12 cellular contexts compared by ENCODE assay signal in the genomic region with DNA sequence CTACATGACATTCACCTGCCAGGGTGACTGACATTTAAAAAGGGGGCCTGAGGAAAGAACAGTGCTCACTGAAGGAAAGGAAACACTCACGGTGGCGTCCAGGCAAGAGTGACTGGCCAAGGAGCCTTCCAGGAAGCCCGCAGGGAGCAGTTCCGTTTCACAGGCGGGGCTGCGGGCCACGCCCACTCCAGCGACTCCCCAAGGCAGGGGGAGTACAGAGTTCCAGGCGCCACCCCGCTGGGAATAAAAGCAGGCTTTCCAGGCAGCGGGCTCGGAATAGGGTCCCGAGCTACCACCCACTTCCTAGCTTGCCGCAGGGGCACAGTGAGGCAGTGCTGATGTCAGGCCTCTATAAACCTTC. TPM values are rescaled to one million over a fixed set of nuclear protein-coding genes. Genes with fewer than 3 reads are reported as not detected.
DNase-seq lines count a peak whose midpoint lies in the region; ATAC-seq and TF ChIP-seq lines count a peak whose summit lies in the region.
"Had no signal": no experiment of that assay in that cellular context is flagged by ENCODE, and none has a peak within 500 bp of the region (broad histone marks: within the 10 kb centered on the region; RNA-seq: fewer than 3 reads in every experiment).

No MANE protein-coding gene starts in this region.

- H3K27ac ChIP-seq in HEK293 (ENCODE audit: extremely low read depth, low read depth, low read length) (no peak overlapping the region), ascending aorta (peak overlapping the region; percentile 69 to 78), stomach smooth muscle (ENCODE audit: low read length) (peak overlapping the region; percentile 60)
- H3K27ac ChIP-seq: pancreas had no signal

- peaks cover 0 to 64% of the 10 kb centered on the region in 2 experiments; a peak in 2 of 3 replicates for H3K36me3 ChIP-seq in HEK293 (ENCODE audit: control insufficient read depth in 2 of 2, insufficient read depth in 1 of 2, low read length in 2 of 2)
- peaks cover 27 to 47% of the 10 kb centered on the region in 2 donors for H3K36me3 ChIP-seq in ascending aorta
- H3K36me3 ChIP-seq in stomach smooth muscle (ENCODE audit: control insufficient read depth in 2 of 2, insufficient read depth in 2 of 2, low read length in 2 of 2): peaks cover 37 to 59% of the 10 kb centered on the region in 2 donors

- H3K9ac ChIP-seq in stomach smooth muscle (ENCODE audit: low read length in 2 of 2): peak overlapping the region in 1 of 2 donors; percentile 29

- H3K36me3 Mint-ChIP-seq in immature natural killer cell: peaks cover 16 to 47% (median 37%) of the 10 kb centered on the region in 3 donors

- H3K27me3 Mint-ChIP-seq in immature natural killer cell (ENCODE audit: low read depth in 3 of 3): peaks cover 0 to 3% (median 3%) of the 10 kb centered on the region in 3 donors

- H3K27me3 ChIP-seq in ascending aorta (no peaks in the 10 kb centered on the region), stomach smooth muscle (ENCODE audit: control insufficient read depth in 1 of 2, insufficient read depth in 2 of 2, low read length in 2 of 2) (no peaks in the 10 kb centered on the region)
- H3K27me3 ChIP-seq: pancreas had no signal

- intact Hi-C loops in ascending aorta (cut with DNase I): loop anchor here (10.0 kb wide), 2 partner anchors 248 to 302 kb away; a partner anchor contains a TSS

- ATAC-seq in HG02938 (IDR thresholded peaks at IDR 0.05; ENCODE audit: unreplicated experiment): no peak
- no peak for ATAC-seq in HG03039 (IDR thresholded peaks at IDR 0.05; ENCODE audit: unreplicated experiment)

- peaks cover 0 to 1% (median 0%) of the 10 kb centered on the region in 6 donors for H3K9me3 Mint-ChIP-seq in immature natural killer cell

- CTCF ChIA-PET in HEK293 (lab: Yijun Ruan, JAX): no interaction called here

- H3K4me3 ChIP-seq in HEK293 (ENCODE audit: low read depth, low read length) (no peak overlapping the region), ascending aorta (no peak overlapping the region), stomach smooth muscle (ENCODE audit: low read length in 2 of 2) (no peak overlapping the region)
- H3K4me3 ChIP-seq: pancreas had no signal

- H3K9me3 ChIP-seq in HEK293 (ENCODE audit: control insufficient read depth, insufficient read depth, low read depth, low read length): no peaks in the 10 kb centered on the region
- no peaks in the 10 kb centered on the region for H3K9me3 ChIP-seq in ascending aorta
- no peaks in the 10 kb centered on the region for H3K9me3 ChIP-seq in stomach smooth muscle (ENCODE audit: control insufficient read depth in 2 of 2, low read length in 2 of 2)
- H3K9me3 ChIP-seq: pancreas had no signal

- H3K4me3 Mint-ChIP-seq in immature natural killer cell: no peak overlapping the region

- peaks cover 34 to 52% of the 10 kb centered on the region in 2 donors for H3K4me1 Mint-ChIP-seq in immature natural killer cell

- peak overlapping the region in 5 of 6 donors; percentile 83 to 99 (median 92) for H3K27ac Mint-ChIP-seq in immature natural killer cell

- DNase-seq in ascending aorta (ENCODE audit: low spot score in 2 of 2) (no peak), immature natural killer cell (no peak), HPDE6-E6E7 (ENCODE audit: extremely low spot score) (no peak), AG20443 (ENCODE audit: low spot score) (no peak)
- DNase-seq: activated CD8-positive, alpha-beta memory T cell treated with anti-CD3 and anti-CD28 coated beads for 24 hours; Calu3; NCI-H526 treated with DMSO at 0.1 percent for 48 hours; pancreas had no signal

- POLR2A ChIA-PET in HEK293 (lab: Yijun Ruan, JAX): no interaction called here

- no peaks in the 10 kb centered on the region for H3K4me1 ChIP-seq in HEK293 (ENCODE audit: control insufficient read depth, insufficient read depth, low read length)
- peaks cover 22 to 29% of the 10 kb centered on the region in 2 donors for H3K4me1 ChIP-seq in ascending aorta
- peaks cover 34% of the 10 kb centered on the region for H3K4me1 ChIP-seq in stomach smooth muscle (ENCODE audit: control insufficient read depth, insufficient read depth, low read length)
- H3K4me1 ChIP-seq: pancreas had no signal

- no peak for TF ChIP-seq CTCF in HEK293 (tag by site-specific recombination; IDR thresholded peaks at IDR 0.05)
- no peak for TF ChIP-seq CTCF in ascending aorta (IDR thresholded peaks at IDR 0.05)

TF ChIP-seq in HEK293, 187 proteins besides CTCF, POLR2A, EP300 and RAD21:
- no peak for TF ChIP-seq ZNF544 (tag by site-specific recombination; IDR thresholded peaks at IDR 0.05)
- TF ChIP-seq ZIC2 (tag by site-specific recombination; IDR thresholded peaks at IDR 0.05): peak; percentile 6; the same call in 1 of the 2 replicates
- no peak for TF ChIP-seq TRIM28 (IDR thresholded peaks at IDR 0.05; ENCODE audit: borderline replicate concordance, low read length)
- TF ChIP-seq KLF9 (tag by site-specific recombination; IDR thresholded peaks at IDR 0.05; ENCODE audit: low read depth): peak; percentile 60
- TF ChIP-seq KLF1 (tag by site-specific recombination; IDR thresholded peaks at IDR 0.05): peak; percentile 83
- TF ChIP-seq ZNF366 (tag by site-specific recombination; conservative IDR thresholded peaks at IDR 0.05): no peak
- no peak for TF ChIP-seq ZNF521 (tag by site-specific recombination; IDR thresholded peaks at IDR 0.05)

RNA-seq across cellular contexts. Expression of a gene that starts 34.2 kb away (rescaled TPM):
- total RNA-seq in ascending aorta: 84.7 TPM
- polyA plus RNA-seq in immature natural killer cell: 1 to 10 TPM; 1.6 to 2.6 (median 1.8) TPM

RNA-seq across cellular contexts. Expression of a gene that starts 34.9 kb away (rescaled TPM):
- 0.75 TPM for total RNA-seq in ascending aorta
- polyA plus RNA-seq in immature natural killer cell: 100 to 1,000 TPM in 2 of 3 donors, 10 to 100 TPM in 1; 96.9 to 150 (median 124) TPM
